Comparison of ENCODE assay signal across 21 cellular contexts in the genomic region with DNA sequence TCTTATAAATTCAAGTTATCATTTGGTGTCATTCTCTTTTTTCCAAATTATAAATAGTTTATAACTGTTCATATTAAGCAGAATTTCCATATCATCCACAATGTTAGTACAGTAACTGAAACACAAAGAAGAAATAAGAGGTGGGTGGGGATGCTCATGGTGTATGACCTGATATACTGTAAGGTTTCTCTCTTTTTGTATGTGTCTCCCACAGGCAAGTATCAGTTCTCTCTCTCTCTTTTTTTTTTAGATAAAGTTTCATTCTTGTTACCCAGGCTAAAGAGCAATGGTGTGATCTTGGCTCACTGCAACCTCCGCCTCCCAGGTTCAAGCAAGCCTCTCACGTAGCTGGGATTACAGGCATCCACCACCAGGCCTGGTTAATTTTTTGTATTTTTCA. TPM values are rescaled to one million over a fixed set of nuclear protein-coding genes. Genes with fewer than 3 reads are reported as not detected.
"Had no signal": no experiment of that assay in that cellular context is flagged by ENCODE, and none has a peak within 500 bp of the region (broad histone marks: within the 10 kb centered on the region; RNA-seq: fewer than 3 reads in every experiment).

No MANE protein-coding gene starts in this region.

- H3K27me3 Mint-ChIP-seq: activated naive CD8-positive, alpha-beta T cell treated with anti-CD3 and anti-CD28 coated beads for 36 hours; stimulated activated naive B cell treated with anti-CD40 and anti-IgM and Interleukin-4, amounts not matched to agents 10 μg/mL and 1 μg/mL and 100 μg/mL, for 72 hours had no signal

- H3K9me3 ChIP-seq: esophagus muscularis mucosa, thoracic aorta, upper lobe of left lung had no signal

- H3K4me3 Mint-ChIP-seq: activated naive CD8-positive, alpha-beta T cell treated with anti-CD3 and anti-CD28 coated beads for 36 hours; memory B cell; stimulated activated naive B cell treated with anti-CD40 and anti-IgM and Interleukin-4, amounts not matched to agents 10 μg/mL and 1 μg/mL and 100 μg/mL, for 72 hours had no signal

- DNase-seq: activated CD4-positive, alpha-beta T cell treated with anti-CD3 and anti-CD28 coated beads, Interleukin-2, amount 50 U/mL, for 48 hours; activated naive CD8-positive, alpha-beta T cell treated with anti-CD3 and anti-CD28 coated beads for 36 hours; activated T-cell treated with anti-CD3 and anti-CD28 coated beads for 4 hours; amniotic stem cell; dermis blood vessel endothelial cell; effector memory CD4-positive, alpha-beta T cell; heart right ventricle; left ventricle myocardium inferior; occipital lobe; posterior cingulate gyrus; spleen; stimulated activated CD4-positive, alpha-beta T cell treated with anti-CD3 and anti-CD28 coated beads, Interleukin-4, amount 100 ng/mL, for 4 hours; stimulated activated naive B cell treated with anti-CD40 and anti-IgM and Interleukin-4, amounts not matched to agents 10 μg/mL and 1 μg/mL and 100 μg/mL, for 72 hours; upper lobe of left lung had no signal

- H3K36me3 Mint-ChIP-seq: activated naive CD8-positive, alpha-beta T cell treated with anti-CD3 and anti-CD28 coated beads for 36 hours; memory B cell; stimulated activated naive B cell treated with anti-CD40 and anti-IgM and Interleukin-4, amounts not matched to agents 10 μg/mL and 1 μg/mL and 100 μg/mL, for 72 hours had no signal

- H3K4me1 Mint-ChIP-seq: activated naive CD8-positive, alpha-beta T cell treated with anti-CD3 and anti-CD28 coated beads for 36 hours; memory B cell; stimulated activated naive B cell treated with anti-CD40 and anti-IgM and Interleukin-4, amounts not matched to agents 10 μg/mL and 1 μg/mL and 100 μg/mL, for 72 hours had no signal

- ATAC-seq: heart right ventricle; stimulated activated naive B cell treated with anti-CD40 and anti-IgM and Interleukin-4, amounts not matched to agents 10 μg/mL and 1 μg/mL and 100 μg/mL, for 72 hours had no signal

- H3K27ac Mint-ChIP-seq: activated naive CD8-positive, alpha-beta T cell treated with anti-CD3 and anti-CD28 coated beads for 36 hours; memory B cell; stimulated activated naive B cell treated with anti-CD40 and anti-IgM and Interleukin-4, amounts not matched to agents 10 μg/mL and 1 μg/mL and 100 μg/mL, for 72 hours had no signal

RNA-seq across cellular contexts. Expression of a gene that starts 43.7 kb away (rescaled TPM):
- total RNA-seq: activated naive CD8-positive, alpha-beta T cell treated with anti-CD3 and anti-CD28 coated beads for 36 hours; cardiac muscle cell; endothelial cell of umbilical vein; esophagus muscularis mucosa; heart right ventricle; kidney epithelial cell; left ventricle myocardium inferior; mononuclear cell; spleen; thoracic aorta had no signal
